In genomic region chr12:30853561-30854133, GRCh38 we compare ENCODE assay signal across 22 cellular contexts.
"Had no signal": no experiment of that assay in that cellular context is flagged by ENCODE, and none has a peak within 500 bp of the region (broad histone marks: within the 10 kb centered on the region; RNA-seq: fewer than 3 reads in every experiment).

No MANE protein-coding gene starts in this region.

- H3K36me3 ChIP-seq: breast epithelium, gastroesophageal sphincter, spleen, suprapubic skin, tibial artery had no signal

- H3K9me3 ChIP-seq: breast epithelium, gastroesophageal sphincter, psoas muscle, spleen, suprapubic skin, tibial artery had no signal

- H3K9ac ChIP-seq: parathyroid adenoma had no signal

- H3K27ac ChIP-seq: breast epithelium, gastroesophageal sphincter, hepatocyte, parathyroid adenoma, psoas muscle, spleen, suprapubic skin, tibial artery, VCaP had no signal

- H3K27me3 ChIP-seq: breast epithelium, gastroesophageal sphincter, hepatocyte, spleen, suprapubic skin, tibial artery had no signal

- H3K79me2 ChIP-seq: hepatocyte, parathyroid adenoma had no signal

- H2AFZ ChIP-seq: hepatocyte, parathyroid adenoma had no signal

- ATAC-seq: activated CD4-positive, CD25-positive, alpha-beta regulatory T cell treated with anti-CD3 and anti-CD28 coated beads, Interleukin-2, amount 50 U/mL, for 24 hours; gastroesophageal sphincter; left colon; naive thymus-derived CD4-positive, alpha-beta T cell; psoas muscle had no signal

- DNase-seq: activated CD4-positive, alpha-beta T cell treated with anti-CD3 and anti-CD28 coated beads for 48 hours; activated CD4-positive, alpha-beta T cell treated with anti-CD3 and anti-CD28 coated beads, Interleukin-2, amount 50 U/mL, for 48 hours; activated CD8-positive, alpha-beta memory T cell treated with anti-CD3 and anti-CD28 coated beads for 24 hours; activated gamma-delta T cell treated with Interleukin-2 at 50 U/mL for 16 hours; activated naive CD4-positive, alpha-beta T cell treated with anti-CD3 and anti-CD28 coated beads, Interleukin-2, amount 50 U/mL, for 16 hours; activated T-cell treated with anti-CD3 and anti-CD28 coated beads, Interleukin-2, amount 50 U/mL, for 24 hours; effector CD8-positive, alpha-beta T cell; erythroblast; left colon; midbrain; naive thymus-derived CD4-positive, alpha-beta T cell; occipital lobe; psoas muscle; spleen; tibial artery had no signal

- H3K4me3 ChIP-seq: breast epithelium, gastroesophageal sphincter, hepatocyte, psoas muscle, spleen, suprapubic skin, tibial artery had no signal

- H3K4me1 ChIP-seq: breast epithelium, parathyroid adenoma, psoas muscle had no signal

- H3K4me2 ChIP-seq: hepatocyte had no signal
